ENCODE assay signal across 21 cellular contexts in genomic region chrX:49066278-49066677, GRCh38.
"Had no signal": no experiment of that assay in that cellular context is flagged by ENCODE, and none has a peak within 500 bp of the region (broad histone marks: within the 10 kb centered on the region; RNA-seq: fewer than 3 reads in every experiment).

No MANE protein-coding gene starts in this region.

- H3K27ac ChIP-seq: KMS-11, RWPE1 had no signal

- DNase-seq: IMR-90, Kasumi-1, MM.1S, NCI-H1092 treated with DMSO at 0.1 percent for 48 hours, NCI-H1436, NCI-H187, NCI-H2029, NCI-H2081 treated with DMSO at 0.1 percent for 48 hours, NCI-H2171, NCI-H226, NCI-H446, NCI-H510A, NCI-H524 treated with DMSO at 0.1 percent for 48 hours, NCI-H69, NCI-H774, SHP77, SK-N-SH, SW 1271 had no signal

- H3K9ac ChIP-seq: KMS-11, SK-N-SH had no signal

- H3K9me3 ChIP-seq: SK-N-SH had no signal

- ATAC-seq: Panc1 had no signal

- H3K4me2 ChIP-seq: KMS-11, SK-N-SH had no signal

- H3K9me2 ChIP-seq: SK-N-SH had no signal
